31 cellular contexts compared by ENCODE assay signal in genomic region chr11:88229303-88229702, GRCh38. TPM values are rescaled to one million over a fixed set of nuclear protein-coding genes. Genes with fewer than 3 reads are reported as not detected.
"Had no signal": no experiment of that assay in that cellular context is flagged by ENCODE, and none has a peak within 500 bp of the region (broad histone marks: within the 10 kb centered on the region; RNA-seq: fewer than 3 reads in every experiment).

No MANE protein-coding gene starts in this region.

- H2AFZ ChIP-seq: parathyroid adenoma had no signal

- H3K9me3 ChIP-seq: neutrophil, thyroid gland, upper lobe of left lung had no signal

- H3K4me3 Mint-ChIP-seq: naive thymus-derived CD8-positive, alpha-beta T cell; natural killer cell treated with Interleukin-12 subunit alpha and Interleukin-12 subunit beta and Interleukin-15 and Interleukin-18, amount 100 ng/mL, for 72 hours; nephron progenitor cell; neural crest cell; stimulated activated effector memory CD8-positive, alpha-beta T cell treated with anti-CD3 and anti-CD28 coated beads, Interleukin-12 subunit alpha, Interleukin-12 subunit beta, amount 100 ng/mL, for 72 hours; stimulated activated naive B cell treated with anti-CD40 and anti-IgM and Interleukin-4, amounts not matched to agents 10 μg/mL and 1 μg/mL and 100 μg/mL, for 72 hours; stimulated activated naive CD8-positive, alpha-beta T cell treated with anti-CD3 and anti-CD28 coated beads, Interleukin-15, Interleukin-2, amounts not matched to agents 100 ng/mL and 50 ng/mL, for 24 hours had no signal

- H3K79me2 ChIP-seq: parathyroid adenoma had no signal

- FAIRE-seq: small intestine, urothelium cell line had no signal

- H3K36me3 ChIP-seq: neutrophil, right lobe of liver, sigmoid colon, stomach, thoracic aorta, thyroid gland, tibial nerve, upper lobe of left lung, vagina had no signal

- H3K27ac ChIP-seq: neutrophil, parathyroid adenoma, psoas muscle, right lobe of liver, sigmoid colon, stomach, thoracic aorta, thyroid gland, tibial nerve, upper lobe of left lung, vagina had no signal

- H3K27me3 ChIP-seq: neutrophil, right lobe of liver, sigmoid colon, stomach, thyroid gland, tibial nerve, upper lobe of left lung, vagina had no signal

- H3K4me1 ChIP-seq: parathyroid adenoma, psoas muscle, right lobe of liver, sigmoid colon, stomach, thyroid gland, tibial nerve, upper lobe of left lung, vagina had no signal

- H3K4me3 ChIP-seq: psoas muscle, right lobe of liver, sigmoid colon, stomach, thoracic aorta, thyroid gland, tibial nerve, upper lobe of left lung, vagina had no signal

- H3K27me3 Mint-ChIP-seq: natural killer cell treated with Interleukin-12 subunit alpha and Interleukin-12 subunit beta and Interleukin-15 and Interleukin-18, amount 100 ng/mL, for 72 hours; progenitor cell of endocrine pancreas; stimulated activated naive B cell treated with anti-CD40 and anti-IgM and Interleukin-4, amounts not matched to agents 10 μg/mL and 1 μg/mL and 100 μg/mL, for 72 hours; stimulated activated naive CD8-positive, alpha-beta T cell treated with anti-CD3 and anti-CD28 coated beads, Interleukin-15, Interleukin-2, amounts not matched to agents 100 ng/mL and 50 ng/mL, for 24 hours had no signal

- H3K36me3 Mint-ChIP-seq: stimulated activated effector memory CD8-positive, alpha-beta T cell treated with anti-CD3 and anti-CD28 coated beads, Interleukin-12 subunit alpha, Interleukin-12 subunit beta, amount 100 ng/mL, for 72 hours had no signal

- H3K9ac ChIP-seq: parathyroid adenoma had no signal

- H3K27ac Mint-ChIP-seq: naive thymus-derived CD8-positive, alpha-beta T cell; natural killer cell treated with Interleukin-12 subunit alpha and Interleukin-12 subunit beta and Interleukin-15 and Interleukin-18, amount 100 ng/mL, for 72 hours; nephron progenitor cell; progenitor cell of endocrine pancreas; stimulated activated effector memory CD8-positive, alpha-beta T cell treated with anti-CD3 and anti-CD28 coated beads, Interleukin-12 subunit alpha, Interleukin-12 subunit beta, amount 100 ng/mL, for 72 hours; stimulated activated naive B cell treated with anti-CD40 and anti-IgM and Interleukin-4, amounts not matched to agents 10 μg/mL and 1 μg/mL and 100 μg/mL, for 72 hours; stimulated activated naive CD8-positive, alpha-beta T cell treated with anti-CD3 and anti-CD28 coated beads, Interleukin-15, Interleukin-2, amounts not matched to agents 100 ng/mL and 50 ng/mL, for 24 hours had no signal

- H3K4me1 Mint-ChIP-seq: naive thymus-derived CD8-positive, alpha-beta T cell; nephron progenitor cell; neural crest cell; stimulated activated effector memory CD8-positive, alpha-beta T cell treated with anti-CD3 and anti-CD28 coated beads, Interleukin-12 subunit alpha, Interleukin-12 subunit beta, amount 100 ng/mL, for 72 hours; stimulated activated naive B cell treated with anti-CD40 and anti-IgM and Interleukin-4, amounts not matched to agents 10 μg/mL and 1 μg/mL and 100 μg/mL, for 72 hours had no signal

- ATAC-seq: naive thymus-derived CD8-positive, alpha-beta T cell; natural killer cell treated with Interleukin-12 subunit alpha and Interleukin-12 subunit beta and Interleukin-15 and Interleukin-18, amount 100 ng/mL, for 72 hours; psoas muscle; right cardiac atrium; right lobe of liver; stimulated activated effector memory CD8-positive, alpha-beta T cell treated with anti-CD3 and anti-CD28 coated beads, Interleukin-12 subunit alpha, Interleukin-12 subunit beta, amount 100 ng/mL, for 72 hours; stimulated activated naive B cell treated with anti-CD40 and anti-IgM and Interleukin-4, amounts not matched to agents 10 μg/mL and 1 μg/mL and 100 μg/mL, for 72 hours had no signal

- DNase-seq: naive thymus-derived CD8-positive, alpha-beta T cell; nephron progenitor cell; nucleus accumbens; posterior cingulate gyrus; psoas muscle; right cardiac atrium; right lobe of liver; sigmoid colon; small intestine; stimulated activated CD4-positive, alpha-beta T cell treated with anti-CD3 and anti-CD28 coated beads, Interleukin-15, amount 100 ng/mL, for 24 hours; stimulated activated CD4-positive, alpha-beta T cell treated with anti-CD3 and anti-CD28 coated beads, Interleukin-2, amount 100 ng/mL, for 24 hours; stimulated activated CD4-positive, alpha-beta T cell treated with anti-CD3 and anti-CD28 coated beads, Interleukin-2, amount 100 ng/mL, for 48 hours; stimulated activated CD4-positive, alpha-beta T cell treated with anti-CD3 and anti-CD28 coated beads, Interleukin-4, amount 100 ng/mL, for 24 hours; stimulated activated naive B cell treated with anti-CD40 and anti-IgM and Interleukin-4, amounts not matched to agents 10 μg/mL and 1 μg/mL and 100 μg/mL, for 72 hours; stimulated activated naive CD4-positive, alpha-beta T cell treated with Interleukin-2 at 50 U/mL for 16 hours; stomach; thyroid gland; trophoblast cell; upper lobe of left lung had no signal

RNA-seq across cellular contexts. Expression of gene RAB38, which starts 54.1 kb away (rescaled TPM):
- total RNA-seq: osteocyte had no signal
